In genomic region chr9:19408316-19408692, GRCh38 we compare ENCODE assay signal across 8 cellular contexts. TPM values are rescaled to one million over a fixed set of nuclear protein-coding genes. Genes with fewer than 3 reads are reported as not detected.
DNase-seq lines count a peak whose midpoint lies in the region; ATAC-seq and TF ChIP-seq lines count a peak whose summit lies in the region.

No MANE protein-coding gene starts in this region.

- H3K27me3 Mint-ChIP-seq in neural crest cell (ENCODE audit: low read depth): peaks cover 5% of the 10 kb centered on the region

- H3K4me1 Mint-ChIP-seq in neural crest cell: peaks cover 17% of the 10 kb centered on the region

- H3K4me3 ChIP-seq in esophagus (ENCODE audit: low read depth in 1 of 2, low read length in 2 of 2): peak overlapping the region; percentile 85 to 97

- H3K9me3 ChIP-seq in ES-I3 (ENCODE audit: control insufficient read depth, insufficient read depth, low read length) (no peaks in the 10 kb centered on the region), esophagus (ENCODE audit: control insufficient read depth in 2 of 2, insufficient read depth in 1 of 2, low read depth in 1 of 2, low read length in 1 of 2) (no peaks in the 10 kb centered on the region)

- no peak for TF ChIP-seq CTCF in neural crest cell (conservative IDR thresholded peaks at IDR 0.05)

- peaks cover 3% of the 10 kb centered on the region for H3K9me3 Mint-ChIP-seq in neural crest cell

- H3K36me3 ChIP-seq in ES-I3 (ENCODE audit: insufficient read depth, low read length) (no peaks in the 10 kb centered on the region; the same call in 1 of the 2 replicates), esophagus (ENCODE audit: control insufficient read depth in 2 of 2, insufficient read depth in 2 of 2, low read length in 1 of 2) (no peaks in the 10 kb centered on the region)

- 10 to 15% methylated on average over 20 of the region's 20 CpGs for WGBS in esophagus, 2 donors

- no peaks in the 10 kb centered on the region for H3K27me3 ChIP-seq in esophagus (ENCODE audit: control insufficient read depth in 1 of 2, insufficient read depth in 2 of 2, low read length in 2 of 2)

- H3K9ac ChIP-seq in ES-I3 (ENCODE audit: low read depth, low read length): peak overlapping the region; percentile 88; the same call in 1 of the 2 replicates

- DNase-seq in T-helper 9 cell (peak; percentile 6), neural crest cell (ENCODE audit: low read depth, low spot score) (no peak), NCI-H2107 (lab: John Stamatoyannopoulos, UW) (no peak), ureter (ENCODE audit: low spot score) (no peak)

- H3K4me1 ChIP-seq in ES-I3 (ENCODE audit: insufficient read depth, low read length) (0 out of 2 replicates have a peak, but pooled peaks cover 5% of the 10 kb centered on the region), esophagus (ENCODE audit: control insufficient read depth in 2 of 2, insufficient read depth in 2 of 2, low read length in 1 of 2) (peaks cover 2 to 3% of the 10 kb centered on the region in 2 donors)

- H3K36me3 Mint-ChIP-seq in neural crest cell (ENCODE audit: low read depth): no peaks in the 10 kb centered on the region

- H3K27ac ChIP-seq in esophagus (ENCODE audit: low read depth in 2 of 2, low read length in 1 of 2): peak overlapping the region; percentile 66 to 82

- H3K4me3 Mint-ChIP-seq in neural crest cell: peak overlapping the region; percentile 81

- ATAC-seq in HG02759 (IDR thresholded peaks at IDR 0.05; ENCODE audit: unreplicated experiment) (peak; percentile 9), GM18498 (IDR thresholded peaks at IDR 0.05; ENCODE audit: unreplicated experiment) (no peak)

- H3K27ac Mint-ChIP-seq in neural crest cell (ENCODE audit: unreplicated experiment): no peak overlapping the region

RNA-seq across cellular contexts. Expression of gene ACER2, which starts 0.5 kb away (rescaled TPM):
- under 1 TPM; 0.39 to 0.73 TPM for polyA plus RNA-seq in esophagus
- total RNA-seq in neural crest cell (5.3 and 5.6 TPM in 2 replicates), ureter (213 TPM)

RNA-seq across cellular contexts. Expression of gene RPS6, which starts 28.3 kb away (rescaled TPM):
- 1,000 to 10,000 TPM; 3,196 to 4,496 TPM for polyA plus RNA-seq in esophagus
- 2,517 and 2,603 TPM in 2 replicates for total RNA-seq in neural crest cell
- 3,791 TPM for total RNA-seq in ureter

Comparison
In these comparisons a context has a peak if more than half of its experiments do, and no peak if none do; other contexts are left out.
1. RNA of gene ACER2, which starts 0.5 kb away (total RNA-seq): 213 TPM in ureter (single experiment); 5.3 to 5.6 TPM in neural crest cell; every median in the first group is over 10 times any median in the second.